In genomic region chr22:42090596-42091445, GRCh38 we compare ENCODE assay signal across 8 cellular contexts. TPM values are rescaled to one million over a fixed set of nuclear protein-coding genes. Genes with fewer than 3 reads are reported as not detected.
DNase-seq lines count a peak whose midpoint lies in the region; ATAC-seq and TF ChIP-seq lines count a peak whose summit lies in the region.

NDUFA6 (minus strand) TSS chr22:42090772; CDS start chr22:42090744, 28 bp downstream.

- H2AK9ac ChIP-seq in IMR-90 (replicated peaks; ENCODE audit: low read depth, low read length, poor library complexity), result peak within 1 kb of the TSS; percentile 97

- H3K4me1 ChIP-seq in IMR-90 (ENCODE audit: control insufficient read depth, insufficient read depth, low read length), result peaks cover 2% of the 10 kb centered on the region; the same call in 1 of the 2 replicates
- H3K4me1 ChIP-seq in mucosa of descending colon (ENCODE audit: low read depth), result peaks cover 8% of the 10 kb centered on the region

- peak within 1 kb of the TSS; percentile 82 for H3K56ac ChIP-seq in IMR-90 (ENCODE audit: extremely low read depth, insufficient read depth, low read length)

- TF ChIP-seq CTCF in IMR-90 (conservative IDR thresholded peaks at IDR 0.05; ENCODE audit: low read depth, low read length), result peak; percentile 94
- TF ChIP-seq CTCF in epithelial cell of esophagus (IDR thresholded peaks at IDR 0.05; ENCODE audit: insufficient read depth, low read depth, low read length, missing control alignments), result peak; percentile 71
- TF ChIP-seq CTCF in mucosa of descending colon (IDR thresholded peaks at IDR 0.05), result peak; percentile 82

- no peak within 1 kb of the TSS for H2BK20ac ChIP-seq in IMR-90 (ENCODE audit: low read depth, low read length)

- H3K36me3 ChIP-seq in IMR-90 (ENCODE audit: control insufficient read depth, insufficient read depth, low read length) (peaks cover 9% of the 10 kb centered on the region), mucosa of descending colon (ENCODE audit: low read depth) (no peaks in the 10 kb centered on the region)

- H2BK15ac ChIP-seq in IMR-90 (ENCODE audit: low read depth, low read length), result no peak within 1 kb of the TSS; the same call in 2 of the 3 replicates

- H3K18ac ChIP-seq in IMR-90 (ENCODE audit: low read depth, low read length), result peak within 1 kb of the TSS; percentile 20; the same call in 1 of the 2 replicates

- H3K9me3 ChIP-seq in IMR-90 (ENCODE audit: control insufficient read depth, insufficient read depth, low read length), result no peaks in the 10 kb centered on the region
- no peaks in the 10 kb centered on the region for H3K9me3 ChIP-seq in mucosa of descending colon

- H4K5ac ChIP-seq in IMR-90 (ENCODE audit: low read depth, low read length), result peak within 1 kb of the TSS; percentile 34

- H3K4me2 ChIP-seq in IMR-90 (ENCODE audit: low read depth, low read length), result peak within 1 kb of the TSS; percentile 84

- peak within 1 kb of the TSS; percentile 88 for H3K14ac ChIP-seq in IMR-90 (replicated peaks; ENCODE audit: low read depth, low read length)

- H2BK120ac ChIP-seq in IMR-90 (ENCODE audit: low read depth, low read length), result peak within 1 kb of the TSS; percentile 70; the same call in 1 of the 2 replicates

- 0% methylated on average over 35 of the region's 70 CpGs; no CpG with 5 or more reads in 1 of the 2 experiments for WGBS in IMR-90 (ENCODE audit: extremely low coverage in 2 of 2, insufficient read length in 1 of 2), 2 experiments

- H4K91ac ChIP-seq in IMR-90 (ENCODE audit: insufficient read depth, low read depth, low read length), result peak within 1 kb of the TSS; percentile 73

- dilution Hi-C loops in IMR-90 (cut with HindIII; ENCODE audit: low sequenced_read_pairs, unreplicated experiment), result no loop called here

- H3K4ac ChIP-seq in IMR-90 (ENCODE audit: low read depth, low read length), result peak within 1 kb of the TSS; percentile 89

- peak; percentile 82 for TF ChIP-seq RAD21 in IMR-90 (IDR thresholded peaks at IDR 0.05; ENCODE audit: low read length)

- CTCF ChIA-PET in IMR-90 (lab: Yijun Ruan, JAX), result interaction anchor here (0.6 to 1.7 kb wide), 11 partner anchors 16 to 354 kb away, joined by 3 to 7 read pairs (median 4); partner anchors contain the start of genes NAGA and NFAM1

- peak within 1 kb of the TSS; percentile 85 for H3K9ac ChIP-seq in IMR-90 (ENCODE audit: low read depth, low read length)

- BruUV-seq in IMR-90 (replicated peaks; lab: Mats Ljungman, UMichigan), result no TSS peak

- peak within 1 kb of the TSS; percentile 88 for H3K23ac ChIP-seq in IMR-90 (ENCODE audit: low read depth, low read length)

- H4K20me1 ChIP-seq in IMR-90 (ENCODE audit: insufficient read depth, low read length), result peaks cover 14% of the 10 kb centered on the region; the same call in 1 of the 2 replicates

- POLR2A ChIA-PET in IMR-90 (lab: Charles Lee; ENCODE audit: unreplicated experiment), result interaction anchor here (0.6 to 1.3 kb wide), 3 partner anchors 44 to 353 kb away, joined by 3 to 7 read pairs (median 6); no protein-coding TSS in a partner anchor

- in situ Hi-C loops in IMR-90 (cut with MboI; ENCODE audit: low sequenced_read_pairs), result no loop called here

- peaks cover 17 to 38% of the 10 kb centered on the region in 2 experiments for H3K79me1 ChIP-seq in IMR-90 (ENCODE audit: low read depth in 1 of 2, low read length in 2 of 2)

- H3K4me3 ChIP-seq in IMR-90 (ENCODE audit: insufficient read depth, low read depth, low read length) (peak within 1 kb of the TSS; percentile 64), epithelial cell of esophagus (ENCODE audit: low read length) (peak within 1 kb of the TSS; percentile 90), mucosa of descending colon (peak within 1 kb of the TSS; percentile 51)

- H4K8ac ChIP-seq in IMR-90 (ENCODE audit: low read depth in 2 of 2, low read length in 2 of 2), result peak within 1 kb of the TSS; percentile 61 to 89

- peaks cover 3% of the 10 kb centered on the region; the same call in 1 of the 2 replicates for H3K9me1 ChIP-seq in IMR-90 (ENCODE audit: insufficient read depth, low read length)

- peak within 1 kb of the TSS; percentile 100 for H2AFZ ChIP-seq in IMR-90 (replicated peaks; ENCODE audit: low read length, poor library complexity)

- DNase-seq in DMS 273 treated with DMSO at 0.1 percent for 48 hours (lab: John Stamatoyannopoulos, UW), result peak; percentile 95
- DNase-seq in IMR-90, result peak; percentile 99
- peak; percentile 99 for DNase-seq in OCI-M1 (lab: John Stamatoyannopoulos, UW)
- peak; percentile 97 for DNase-seq in activated T-cell treated with anti-CD3 and anti-CD28 coated beads for 4 hours
- DNase-seq in epithelial cell of esophagus (ENCODE audit: low read depth), result peak; percentile 99
- DNase-seq in mucosa of descending colon, result peak; percentile 98 to 99 (median 99)
- peak; percentile 97 to 98 for DNase-seq in stimulated activated CD8-positive, alpha-beta memory T cell treated with anti-CD3 and anti-CD28 coated beads, Interleukin-4, amount 100 ng/mL, for 4 hours (ENCODE audit: low read depth in 2 of 2, low spot score in 1 of 2)

- peak; percentile 96 for TF ChIP-seq POLR2A in IMR-90 (IDR thresholded peaks at IDR 0.05; ENCODE audit: low read depth, low read length)

- ATAC-seq in GM21526 (IDR thresholded peaks at IDR 0.05; ENCODE audit: low FRiP score, unreplicated experiment) (peak; percentile 84), IMR-90 (ENCODE audit: low read depth) (peak; percentile 98), mucosa of descending colon (peak; percentile 97)

- peak within 1 kb of the TSS; percentile 73 for H2BK5ac ChIP-seq in IMR-90 (ENCODE audit: low read depth, low read length, poor library complexity, severe bottlenecking)

- H3K27me3 ChIP-seq in IMR-90 (ENCODE audit: control insufficient read depth, insufficient read depth, low read length), result no peaks in the 10 kb centered on the region

- intact Hi-C loops in IMR-90 (cut with micrococcal nuclease) (loop anchor here (1.0 to 10.0 kb wide), 6 partner anchors 125 to 384 kb away; no protein-coding TSS in a partner anchor), mucosa of descending colon (cut with DNase I, micrococcal nuclease) (loop anchor here in 1 of 2 donors (5.0 kb wide), 1 partner anchor 76 kb away; no protein-coding TSS in a partner anchor)

- peak within 1 kb of the TSS; percentile 82 for H3K27ac ChIP-seq in IMR-90 (ENCODE audit: insufficient read depth, low read length)

- H2AK5ac ChIP-seq in IMR-90 (ENCODE audit: low read depth, low read length), result peak within 1 kb of the TSS; percentile 80

TF ChIP-seq in IMR-90, 13 proteins besides CTCF, POLR2A, EP300 and RAD21:
- no peak for TF ChIP-seq RFX5 (IDR thresholded peaks at IDR 0.05; ENCODE audit: low read depth, low read length)
- TF ChIP-seq ELK1 (IDR thresholded peaks at IDR 0.05; ENCODE audit: borderline replicate concordance, low read depth, low read length), result no peak
- 0 out of 2 replicates have a peak, but pooled peaks have one; percentile 2 for TF ChIP-seq FOS (IDR thresholded peaks at IDR 0.05; ENCODE audit: low read depth, low read length)
- TF ChIP-seq BHLHE40 (IDR thresholded peaks at IDR 0.05; ENCODE audit: low read depth, low read length), result peak; percentile 81
- peak; percentile 42; the same call in 1 of the 2 replicates for TF ChIP-seq USF2 (IDR thresholded peaks at IDR 0.05; ENCODE audit: low read depth, low read length)
- no peak for TF ChIP-seq NFE2L2 (IDR thresholded peaks at IDR 0.05; ENCODE audit: low read depth, low read length)
- TF ChIP-seq MXI1 (IDR thresholded peaks at IDR 0.05; ENCODE audit: borderline replicate concordance, low read depth, low read length), result peak; percentile 30; the same call in 1 of the 2 replicates
- TF ChIP-seq SMC3 (IDR thresholded peaks at IDR 0.05; ENCODE audit: low read depth, low read length), result peak; percentile 85
- peak; percentile 82 for TF ChIP-seq MAZ (IDR thresholded peaks at IDR 0.05; ENCODE audit: borderline replicate concordance, low read depth, low read length)

RNA-seq across cellular contexts. Expression of gene NDUFA6, which starts in this region (rescaled TPM):
- total RNA-seq in IMR-90 (2012; rRNA removed) (48.8 and 92.2 TPM in 2 replicates), mucosa of descending colon (100 to 1,000 TPM in 2 of 3 donors, 10 to 100 TPM in 1; 85.3 to 106 (median 105) TPM)
- polyA plus RNA-seq in IMR-90 (2012; rRNA removed), result 81.4 and 89.0 TPM in 2 replicates
- polyA plus RNA-seq in IMR-90 (2012; cell fraction: cytosol; rRNA removed), result 53.5 and 88.0 TPM in 2 replicates
- 10.8 and 36.2 TPM in 2 replicates for polyA plus RNA-seq in IMR-90 (2012; cell fraction: nucleus; rRNA removed; ENCODE audit: low replicate concordance)

Comparison
In these comparisons a context has a peak if more than half of its experiments do, and no peak if none do; other contexts are left out.
1. Peak in every context shown above with its lines: DNase-seq, ATAC-seq, H3K4me3 ChIP-seq and H3K27ac ChIP-seq.